Comparison of ENCODE assay signal across 31 cellular contexts in the genomic region with DNA sequence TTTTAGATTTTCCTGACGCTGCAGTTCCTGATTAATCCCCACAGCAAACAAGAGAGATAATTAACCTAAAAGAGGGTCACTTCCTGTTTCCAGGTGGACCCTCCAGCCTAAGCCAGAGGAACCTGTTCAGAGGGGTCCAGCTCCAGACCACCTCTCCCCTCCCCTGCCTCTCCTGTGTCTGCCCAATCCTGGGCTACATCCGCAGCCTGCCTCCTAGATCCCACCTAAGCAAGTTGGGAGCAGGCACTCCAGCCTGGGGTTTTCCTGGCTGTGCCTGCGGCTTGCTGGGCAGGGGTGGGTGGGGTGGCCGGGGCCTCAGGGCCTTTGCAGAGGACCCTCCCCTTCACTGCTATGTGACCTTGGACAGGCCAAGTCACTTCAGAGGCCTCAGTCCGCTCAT.
"Had no signal": no experiment of that assay in that cellular context is flagged by ENCODE, and none has a peak within 500 bp of the region (broad histone marks: within the 10 kb centered on the region; RNA-seq: fewer than 3 reads in every experiment).

No MANE protein-coding gene starts in this region.

- DNase-seq: activated B cell treated with CpG ODN at 0.5 μM for 24 hours; activated CD4-positive, alpha-beta T cell treated with anti-CD3 and anti-CD28 coated beads for 48 hours; activated CD4-positive, alpha-beta T cell treated with anti-CD3 and anti-CD28 coated beads, Interleukin-2, amount 50 U/mL, for 1 hour; activated CD4-positive, alpha-beta T cell treated with anti-CD3 and anti-CD28 coated beads, Interleukin-2, amount 50 U/mL, for 48 hours; activated CD8-positive, alpha-beta memory T cell treated with anti-CD3 and anti-CD28 coated beads for 24 hours; activated CD8-positive, alpha-beta T cell treated with anti-CD3 and anti-CD28 coated beads for 36 hours; activated effector memory CD4-positive, alpha-beta T cell treated with Interleukin-2 at 50 U/mL for 16 hours; activated gamma-delta T cell treated with Interleukin-2 at 50 U/mL for 16 hours; activated naive CD4-positive, alpha-beta T cell treated with anti-CD3 and anti-CD28 coated beads, Interleukin-2, amount 50 U/mL, for 16 hours; activated naive CD4-positive, alpha-beta T cell treated with Interleukin-2 at 50 U/mL for 16 hours; activated T-cell treated with anti-CD3 and anti-CD28 coated beads, Interleukin-2, amount 50 U/mL, for 4 hours; amniotic stem cell; anterior cingulate cortex; brain microvascular endothelial cell; dorsolateral prefrontal cortex; effector memory CD4-positive, alpha-beta T cell; erythroblast; foreskin keratinocyte; gastrocnemius medialis; heart right ventricle; T1000; WERI-Rb-1 had no signal

- H3K27ac ChIP-seq: brain microvascular endothelial cell, coronary artery, dorsolateral prefrontal cortex, esophagus muscularis mucosa, foreskin keratinocyte, gastrocnemius medialis, heart right ventricle, hepatocyte, WERI-Rb-1 had no signal

- H3K9me3 ChIP-seq: esophagus muscularis mucosa, gastrocnemius medialis, heart right ventricle had no signal

- H3K27ac Mint-ChIP-seq: activated B cell treated with CpG ODN at 0.5 μM for 24 hours; activated CD8-positive, alpha-beta T cell treated with anti-CD3 and anti-CD28 coated beads for 36 hours; activated naive CD8-positive, alpha-beta T cell; activated T-helper 17 cell treated with anti-CD3 and anti-CD28 coated beads, Interleukin-2, amount 50 U/mL, for 72 hours; dendritic cell treated with granulocyte-macrophage colony-stimulating factor and Interleukin-4, amounts not matched to agents 40 ng/mL and 50 ng/mL, for 4 days; T-helper 2 cell treated with Interferon-gamma antibody and Interleukin-4, amounts not matched to agents 5 μg/mL and 100 μg/mL, for 36 hours had no signal

- H3K4me3 Mint-ChIP-seq: activated B cell treated with CpG ODN at 0.5 μM for 24 hours; activated CD8-positive, alpha-beta T cell treated with anti-CD3 and anti-CD28 coated beads for 36 hours; activated naive CD8-positive, alpha-beta T cell; activated T-cell treated with anti-CD3 and anti-CD28 coated beads, Interleukin-2, amount 50 U/mL, for 4 hours; activated T-helper 17 cell treated with anti-CD3 and anti-CD28 coated beads, Interleukin-2, amount 50 U/mL, for 72 hours; central memory CD8-positive, alpha-beta T cell; dendritic cell treated with granulocyte-macrophage colony-stimulating factor and Interleukin-4, amounts not matched to agents 40 ng/mL and 50 ng/mL, for 4 days; T-helper 2 cell treated with Interferon-gamma antibody and Interleukin-4, amounts not matched to agents 5 μg/mL and 100 μg/mL, for 36 hours had no signal

- H3K4me1 Mint-ChIP-seq: activated B cell treated with CpG ODN at 0.5 μM for 24 hours; activated T-helper 17 cell treated with anti-CD3 and anti-CD28 coated beads, Interleukin-2, amount 50 U/mL, for 72 hours; central memory CD8-positive, alpha-beta T cell had no signal

- H3K27me3 ChIP-seq: brain microvascular endothelial cell, hepatocyte had no signal

- H3K36me3 ChIP-seq: brain microvascular endothelial cell, esophagus muscularis mucosa, gastrocnemius medialis, heart right ventricle, WERI-Rb-1 had no signal

- H3K9me3 Mint-ChIP-seq: activated B cell treated with CpG ODN at 0.5 μM for 24 hours; activated CD8-positive, alpha-beta T cell treated with anti-CD3 and anti-CD28 coated beads for 36 hours; activated T-cell treated with anti-CD3 and anti-CD28 coated beads, Interleukin-2, amount 50 U/mL, for 4 hours; activated T-helper 17 cell treated with anti-CD3 and anti-CD28 coated beads, Interleukin-2, amount 50 U/mL, for 72 hours; central memory CD8-positive, alpha-beta T cell; dendritic cell treated with granulocyte-macrophage colony-stimulating factor and Interleukin-4, amounts not matched to agents 40 ng/mL and 50 ng/mL, for 4 days; T-helper 2 cell treated with Interferon-gamma antibody and Interleukin-4, amounts not matched to agents 5 μg/mL and 100 μg/mL, for 36 hours had no signal

- H3K4me1 ChIP-seq: esophagus muscularis mucosa, foreskin keratinocyte, gastrocnemius medialis, heart right ventricle had no signal

- ATAC-seq: activated CD4-positive, CD25-positive, alpha-beta regulatory T cell treated with anti-CD3 and anti-CD28 coated beads, Interleukin-2, amount 50 U/mL, for 24 hours; activated CD8-positive, alpha-beta T cell treated with anti-CD3 and anti-CD28 coated beads for 36 hours; activated T-cell treated with anti-CD3 and anti-CD28 coated beads, Interleukin-2, amount 50 U/mL, for 4 hours; activated T-helper 17 cell treated with anti-CD3 and anti-CD28 coated beads, Interleukin-2, amount 50 U/mL, for 72 hours; foreskin keratinocyte; gastrocnemius medialis had no signal

- H3K4me3 ChIP-seq: coronary artery, dorsolateral prefrontal cortex, esophagus muscularis mucosa, gastrocnemius medialis, heart right ventricle, hepatocyte had no signal

- H3K36me3 Mint-ChIP-seq: activated naive CD8-positive, alpha-beta T cell had no signal
